Comparison of ENCODE assay signal across 12 cellular contexts in genomic region chr18:38933910-38934510, GRCh38.
A peak's percentile ranks its signal among the peaks of the same experiment; 100 is the strongest.
DNase-seq lines count a peak whose midpoint lies in the region; ATAC-seq and TF ChIP-seq lines count a peak whose summit lies in the region.
"Had no signal": no experiment of that assay in that cellular context is flagged by ENCODE, and none has a peak within 500 bp of the region (broad histone marks: within the 10 kb centered on the region; RNA-seq: fewer than 3 reads in every experiment).

No MANE protein-coding gene starts in this region.

- intact Hi-C loops in CD14-positive monocyte (cut with micrococcal nuclease) (no loop called here), ovary (cut with DNase I) (no loop called here)

- H3K4me3 ChIP-seq in GM12865 (ENCODE audit: low read depth, low read length) (no peak overlapping the region), ovary (no peak overlapping the region)

- no peak for TF ChIP-seq CTCF in GM12865 (IDR thresholded peaks at IDR 0.05; ENCODE audit: insufficient read depth, low read depth, low read length, missing control alignments)
- no peak for TF ChIP-seq CTCF in CD14-positive monocyte (IDR thresholded peaks at IDR 0.05)
- TF ChIP-seq CTCF in ovary (IDR thresholded peaks at IDR 0.05): no peak

- H3K9me3 ChIP-seq in ovary: no peaks in the 10 kb centered on the region

- H3K4me1 Mint-ChIP-seq in CD14-positive monocyte: no peaks in the 10 kb centered on the region
- H3K4me1 Mint-ChIP-seq: nephron had no signal

- ATAC-seq in GM19397 (IDR thresholded peaks at IDR 0.05; ENCODE audit: unreplicated experiment) (peak; percentile 75), HG02884 (IDR thresholded peaks at IDR 0.05; ENCODE audit: unreplicated experiment) (peak; percentile 59), HG03558 (IDR thresholded peaks at IDR 0.05; ENCODE audit: extremely low read depth, unreplicated experiment) (peak; percentile 78)

- no peak overlapping the region for H3K27ac ChIP-seq in ovary

- no peaks in the 10 kb centered on the region for H3K27me3 ChIP-seq in ovary

- DNase-seq in GM12865 (ENCODE audit: low read depth): peak; percentile 9
- no peak for DNase-seq in CD14-positive monocyte (ENCODE audit: low spot score)
- no peak for DNase-seq in A172 (ENCODE audit: low spot score)
- no peak for DNase-seq in ecto neural progenitor cell (ENCODE audit: low spot score)
- DNase-seq in ovary: no peak
- DNase-seq: activated T-cell treated with anti-CD3 and anti-CD28 coated beads, Interleukin-2, amount 50 U/mL, for 4 hours; KBM-7; small intestine had no signal

- peaks cover 0 to 8% (median 4%) of the 10 kb centered on the region in 7 donors for H3K9me3 Mint-ChIP-seq in CD14-positive monocyte
- H3K9me3 Mint-ChIP-seq: activated T-cell treated with anti-CD3 and anti-CD28 coated beads, Interleukin-2, amount 50 U/mL, for 4 hours; nephron had no signal

- no peak for TF ChIP-seq POLR2A in ovary (IDR thresholded peaks at IDR 0.05)

- H3K4me1 ChIP-seq in ovary (ENCODE audit: insufficient read depth): no peaks in the 10 kb centered on the region

- H3K36me3 ChIP-seq in ovary: no peaks in the 10 kb centered on the region

- no peak overlapping the region for H3K27ac Mint-ChIP-seq in CD14-positive monocyte
- H3K27ac Mint-ChIP-seq: nephron had no signal

- no peaks in the 10 kb centered on the region for H3K36me3 Mint-ChIP-seq in CD14-positive monocyte

- H3K4me3 Mint-ChIP-seq in CD14-positive monocyte: no peak overlapping the region
- H3K4me3 Mint-ChIP-seq: activated T-cell treated with anti-CD3 and anti-CD28 coated beads, Interleukin-2, amount 50 U/mL, for 4 hours; nephron had no signal

- H3K27me3 Mint-ChIP-seq in CD14-positive monocyte (ENCODE audit: low read depth in 3 of 3): peaks cover 0 to 1% (median 0%) of the 10 kb centered on the region in 3 donors

- no peak for TF ChIP-seq EP300 in ovary (IDR thresholded peaks at IDR 0.05)
